ENCODE assay signal across 2 cellular contexts in the genomic region with DNA sequence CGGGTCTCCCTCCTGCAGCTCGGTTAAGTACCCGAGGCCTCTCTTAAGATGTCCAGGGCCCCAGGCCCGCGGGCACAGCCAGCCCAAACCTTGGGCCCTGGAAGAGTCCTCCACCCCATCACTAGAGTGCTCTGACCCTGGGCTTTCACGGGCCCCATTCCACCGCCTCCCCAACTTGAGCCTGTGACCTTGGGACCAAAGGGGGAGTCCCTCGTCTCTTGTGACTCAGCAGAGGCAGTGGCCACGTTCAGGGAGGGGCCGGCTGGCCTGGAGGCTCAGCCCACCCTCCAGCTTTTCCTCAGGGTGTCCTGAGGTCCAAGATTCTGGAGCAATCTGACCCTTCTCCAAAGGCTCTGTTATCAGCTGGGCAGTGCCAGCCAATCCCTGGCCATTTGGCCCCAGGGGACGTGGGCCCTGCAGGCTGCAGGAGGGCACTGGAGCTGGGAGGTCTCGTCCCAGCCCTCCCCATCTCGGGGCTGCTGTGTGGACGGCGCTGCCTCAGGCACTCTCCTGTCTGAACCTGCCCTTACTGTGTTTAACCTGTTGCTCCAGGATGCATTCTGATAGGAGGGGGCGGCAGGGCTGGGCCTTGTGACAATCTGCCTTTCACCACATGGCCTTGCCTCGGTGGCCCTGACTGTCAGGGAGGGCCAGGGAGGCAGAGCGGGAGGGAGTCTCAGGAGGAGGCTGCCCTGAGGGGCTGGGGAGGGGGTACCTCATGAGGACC.
TF ChIP-seq lines count a peak whose summit lies in the region.

No MANE protein-coding gene starts in this region.

TF ChIP-seq in GM23338, 12 proteins besides CTCF, POLR2A, EP300 and RAD21:
- TF ChIP-seq EZH2phosphoT487 (IDR thresholded peaks at IDR 0.05; ENCODE audit: unreplicated experiment): no peak
- TF ChIP-seq POLR2AphosphoS5 (IDR thresholded peaks at IDR 0.05; ENCODE audit: low read depth): peak; percentile 40
- TF ChIP-seq JUNB (IDR thresholded peaks at IDR 0.05; ENCODE audit: unreplicated experiment): no peak
- no peak for TF ChIP-seq ZNF462 (CRISPR knock-in tag; IDR thresholded peaks at IDR 0.05)

TF ChIP-seq in GM12878, 131 proteins besides CTCF, POLR2A, EP300 and RAD21:
- no peak for TF ChIP-seq IKZF2 (IDR thresholded peaks at IDR 0.05)
- TF ChIP-seq, protein P1, sequence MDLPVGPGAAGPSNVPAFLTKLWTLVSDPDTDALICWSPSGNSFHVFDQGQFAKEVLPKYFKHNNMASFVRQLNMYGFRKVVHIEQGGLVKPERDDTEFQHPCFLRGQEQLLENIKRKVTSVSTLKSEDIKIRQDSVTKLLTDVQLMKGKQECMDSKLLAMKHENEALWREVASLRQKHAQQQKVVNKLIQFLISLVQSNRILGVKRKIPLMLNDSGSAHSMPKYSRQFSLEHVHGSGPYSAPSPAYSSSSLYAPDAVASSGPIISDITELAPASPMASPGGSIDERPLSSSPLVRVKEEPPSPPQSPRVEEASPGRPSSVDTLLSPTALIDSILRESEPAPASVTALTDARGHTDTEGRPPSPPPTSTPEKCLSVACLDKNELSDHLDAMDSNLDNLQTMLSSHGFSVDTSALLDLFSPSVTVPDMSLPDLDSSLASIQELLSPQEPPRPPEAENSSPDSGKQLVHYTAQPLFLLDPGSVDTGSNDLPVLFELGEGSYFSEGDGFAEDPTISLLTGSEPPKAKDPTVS (IDR thresholded peaks at IDR 0.05; ENCODE audit: low read depth, low read length): no peak
- no peak for TF ChIP-seq SREBF1 (IDR thresholded peaks at IDR 0.05; ENCODE audit: low read length)
- no peak for TF ChIP-seq ZNF592 (IDR thresholded peaks at IDR 0.05)
- TF ChIP-seq CBFB (IDR thresholded peaks at IDR 0.05; ENCODE audit: low read depth): no peak
- TF ChIP-seq, protein P2, sequence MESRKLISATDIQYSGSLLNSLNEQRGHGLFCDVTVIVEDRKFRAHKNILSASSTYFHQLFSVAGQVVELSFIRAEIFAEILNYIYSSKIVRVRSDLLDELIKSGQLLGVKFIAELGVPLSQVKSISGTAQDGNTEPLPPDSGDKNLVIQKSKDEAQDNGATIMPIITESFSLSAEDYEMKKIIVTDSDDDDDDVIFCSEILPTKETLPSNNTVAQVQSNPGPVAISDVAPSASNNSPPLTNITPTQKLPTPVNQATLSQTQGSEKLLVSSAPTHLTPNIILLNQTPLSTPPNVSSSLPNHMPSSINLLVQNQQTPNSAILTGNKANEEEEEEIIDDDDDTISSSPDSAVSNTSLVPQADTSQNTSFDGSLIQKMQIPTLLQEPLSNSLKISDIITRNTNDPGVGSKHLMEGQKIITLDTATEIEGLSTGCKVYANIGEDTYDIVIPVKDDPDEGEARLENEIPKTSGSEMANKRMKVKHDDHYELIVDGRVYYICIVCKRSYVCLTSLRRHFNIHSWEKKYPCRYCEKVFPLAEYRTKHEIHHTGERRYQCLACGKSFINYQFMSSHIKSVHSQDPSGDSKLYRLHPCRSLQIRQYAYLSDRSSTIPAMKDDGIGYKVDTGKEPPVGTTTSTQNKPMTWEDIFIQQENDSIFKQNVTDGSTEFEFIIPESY (IDR thresholded peaks at IDR 0.05): no peak
- no peak for TF ChIP-seq NR2F1 (conservative IDR thresholded peaks at IDR 0.05)
